Comparison of ENCODE assay signal across 8 cellular contexts in genomic region chr20:37406010-37406998, GRCh38.
DNase-seq lines count a peak whose midpoint lies in the region; ATAC-seq, FAIRE-seq and TF ChIP-seq lines count a peak whose summit lies in the region.

No MANE protein-coding gene starts in this region.

- intact Hi-C loops in ascending aorta (cut with DNase I) = no loop called here

- H3K27ac ChIP-seq in ascending aorta (no peak overlapping the region), iPS-18a (ENCODE audit: low read length) (no peak overlapping the region), small intestine (ENCODE audit: low read depth in 1 of 2, low read length in 1 of 2) (no peak overlapping the region)

- WGBS in small intestine, 3 donors = 7 to 13% (median 10%) methylated on average over 49 of the region's 49 CpGs

- TF ChIP-seq CTCF in ascending aorta (IDR thresholded peaks at IDR 0.05) = no peak

- FAIRE-seq in small intestine (lab: Jason Lieb, UNC) = no peak

- H3K4me1 ChIP-seq in ascending aorta (peaks cover 0 to 12% of the 10 kb centered on the region in 2 donors), iPS-18a (ENCODE audit: control insufficient read depth, low read depth, low read length) (peaks cover 6% of the 10 kb centered on the region), small intestine (ENCODE audit: control insufficient read depth in 2 of 2, insufficient read depth in 1 of 2, low read depth in 1 of 2, low read length in 1 of 2) (no peaks in the 10 kb centered on the region)

- ATAC-seq in HG02610 (IDR thresholded peaks at IDR 0.05; ENCODE audit: unreplicated experiment) (peak; percentile 43), GM19452 (IDR thresholded peaks at IDR 0.05; ENCODE audit: unreplicated experiment) (no peak), HG02571 (IDR thresholded peaks at IDR 0.05; ENCODE audit: unreplicated experiment) (no peak)

- H3K27me3 ChIP-seq in ascending aorta (no peaks in the 10 kb centered on the region), iPS-18a (ENCODE audit: control insufficient read depth, insufficient read depth, low read length) (peaks cover 14% of the 10 kb centered on the region), small intestine (ENCODE audit: control insufficient read depth in 2 of 2, insufficient read depth in 2 of 2, low read length in 2 of 2) (no peaks in the 10 kb centered on the region)

- peak; percentile 76 for DNase-seq in Daoy (ENCODE audit: low read depth)
- DNase-seq in OCI-M1 (lab: John Stamatoyannopoulos, UW) = peak; percentile 64
- no peak for DNase-seq in ascending aorta (ENCODE audit: low spot score in 2 of 2)
- DNase-seq in small intestine = peak; percentile 59

- H3K9ac ChIP-seq in iPS-18a (ENCODE audit: low read length) = peak overlapping the region; percentile 58

- H3K36me3 ChIP-seq in ascending aorta (peaks cover 25 to 28% of the 10 kb centered on the region in 2 donors), iPS-18a (ENCODE audit: control insufficient read depth, low read depth, low read length) (no peaks in the 10 kb centered on the region), small intestine (ENCODE audit: control insufficient read depth in 2 of 2, insufficient read depth in 2 of 2, low read length in 2 of 2) (peaks cover 8 to 13% of the 10 kb centered on the region in 2 donors)

- H3K9me3 ChIP-seq in ascending aorta (no peaks in the 10 kb centered on the region), iPS-18a (ENCODE audit: control insufficient read depth, low read depth, low read length) (no peaks in the 10 kb centered on the region), small intestine (ENCODE audit: control insufficient read depth, low read depth) (no peaks in the 10 kb centered on the region)

- peak overlapping the region; percentile 5 to 47 for H3K4me3 ChIP-seq in ascending aorta
- peak overlapping the region; percentile 43 for H3K4me3 ChIP-seq in iPS-18a (ENCODE audit: low read length)
- H3K4me3 ChIP-seq in small intestine (ENCODE audit: low read depth in 1 of 2, low read length in 2 of 2) = peak overlapping the region in 1 of 2 donors; percentile 22

Comparison
In these comparisons a context has a peak if more than half of its experiments do, and no peak if none do; other contexts are left out.
1. DNase-seq: peak in Daoy (single experiment), OCI-M1 (single experiment) and small intestine (single experiment); none in ascending aorta (0 of 2).